8 cellular contexts compared by ENCODE assay signal in genomic region chr11:78350101-78350645, GRCh38.
DNase-seq lines count a peak whose midpoint lies in the region; TF ChIP-seq lines count a peak whose summit lies in the region.

No MANE protein-coding gene starts in this region.

- peak overlapping the region; percentile 89 for H3K27ac ChIP-seq in HL-60 (replicated peaks)
- H3K27ac ChIP-seq in layer of hippocampus (ENCODE audit: low read depth, low read length) = peak overlapping the region; percentile 88
- H3K27ac ChIP-seq in substantia nigra (ENCODE audit: low read depth, low read length, poor library complexity, severe bottlenecking) = peak overlapping the region; percentile 86

- H3K27me3 ChIP-seq in HL-60 (ENCODE audit: insufficient read depth, poor library complexity, severe bottlenecking) (no peaks in the 10 kb centered on the region), adipocyte (replicated peaks; ENCODE audit: control insufficient read depth, insufficient read depth, low read length) (no peaks in the 10 kb centered on the region), layer of hippocampus (ENCODE audit: control insufficient read depth, insufficient read depth, low read length) (no peaks in the 10 kb centered on the region)

- H3K4me1 ChIP-seq in adipocyte (ENCODE audit: control insufficient read depth, insufficient read depth, low read length) = peaks cover 52% of the 10 kb centered on the region

- H3K9ac ChIP-seq in adipocyte (ENCODE audit: low read length) = peak overlapping the region; percentile 77

- no peak for TF ChIP-seq CTCF in HL-60 (IDR thresholded peaks at IDR 0.05; ENCODE audit: insufficient read depth, low read length)

- no peaks in the 10 kb centered on the region for H3K9me3 ChIP-seq in adipocyte (ENCODE audit: control insufficient read depth, low read length)

- DNase-seq in AG08396 (ENCODE audit: low spot score) (peak; percentile 10), HL-60 (ENCODE audit: low read depth in 1 of 2, low spot score in 1 of 2) (peak; percentile 21 to 53), adipocyte (ENCODE audit: low read depth) (peak; percentile 55), substantia nigra (lab: John Stamatoyannopoulos, UW) (peak in 3 of 49 donors; percentile 10 to 40 (median 32)), GM19238 (ENCODE audit: insufficient read length, low spot score) (no peak), HK-2 (ENCODE audit: unreplicated experiment) (no peak)
- no peak for DNase-seq in NK-92 treated with Interleukin-12 subunit alpha and Interleukin-12 subunit beta, amount 100 ng/mL, for 24 hours (lab: John Stamatoyannopoulos, UW)

- H3K4me3 ChIP-seq in HL-60 (replicated peaks; ENCODE audit: insufficient read depth, low read length) (peak overlapping the region; percentile 29; the same call in 1 of the 2 replicates), adipocyte (ENCODE audit: low read length) (peak overlapping the region; percentile 73)

- no peaks in the 10 kb centered on the region for H3K36me3 ChIP-seq in adipocyte (ENCODE audit: control insufficient read depth, insufficient read depth, low read length, severe bottlenecking)

Comparison
In these comparisons a context has a peak if more than half of its experiments do, and no peak if none do; other contexts are left out.
1. DNase-seq: peak in AG08396 (single experiment), HL-60 (2 of 2) and adipocyte (single experiment); none in GM19238 (single experiment), NK-92 treated with Interleukin-12 subunit alpha and Interleukin-12 subunit beta, amount 100 ng/mL, for 24 hours (single experiment) and HK-2 (single experiment).
2. Peak in every context shown above with its lines, with median percentiles within 50 percentile points of each other: H3K27ac ChIP-seq.